Comparison of ENCODE assay signal across 8 cellular contexts in genomic region chr22:38756631-38757463, GRCh38. TPM values are rescaled to one million over a fixed set of nuclear protein-coding genes. Genes with fewer than 3 reads are reported as not detected.
DNase-seq lines count a peak whose midpoint lies in the region; ATAC-seq and TF ChIP-seq lines count a peak whose summit lies in the region.

No MANE protein-coding gene starts in this region.

- peak overlapping the region; percentile 71 for H3K4me3 Mint-ChIP-seq in WTC11
- peak overlapping the region; percentile 91 for H3K4me3 Mint-ChIP-seq in stimulated activated memory B cell treated with anti-CD40 and anti-IgM and Interleukin-4, amounts not matched to agents 10 μg/mL and 1 μg/mL and 100 μg/mL, for 72 hours

- H3K4me3 ChIP-seq in right atrium auricular region (peak overlapping the region in 1 of 2 donors; percentile 64), fibroblast of pulmonary artery (replicated peaks; ENCODE audit: low read depth, low read length) (peak overlapping the region; percentile 58)

- peak overlapping the region; percentile 20; the same call in 1 of the 2 replicates for H3K27ac Mint-ChIP-seq in WTC11
- H3K27ac Mint-ChIP-seq in stimulated activated memory B cell treated with anti-CD40 and anti-IgM and Interleukin-4, amounts not matched to agents 10 μg/mL and 1 μg/mL and 100 μg/mL, for 72 hours = peak overlapping the region; percentile 99

- intact Hi-C loops in left cardiac atrium (cut with DNase I) = loop anchor here in 1 of 2 donors (5.0 kb wide), 1 partner anchor 110 kb away; no protein-coding TSS in a partner anchor

- H3K9me3 Mint-ChIP-seq in WTC11 = no peaks in the 10 kb centered on the region
- H3K9me3 Mint-ChIP-seq in stimulated activated memory B cell treated with anti-CD40 and anti-IgM and Interleukin-4, amounts not matched to agents 10 μg/mL and 1 μg/mL and 100 μg/mL, for 72 hours = no peaks in the 10 kb centered on the region

- H3K4me1 ChIP-seq in right atrium auricular region = peaks cover 0 to 46% of the 10 kb centered on the region in 2 donors

- no peaks in the 10 kb centered on the region for H3K9me3 ChIP-seq in right atrium auricular region

- ATAC-seq in left cardiac atrium (no peak), WTC11 (no peak), HG03457 (IDR thresholded peaks at IDR 0.05; ENCODE audit: unreplicated experiment) (no peak)
- ATAC-seq in stimulated activated memory B cell treated with anti-CD40 and anti-IgM and Interleukin-4, amounts not matched to agents 10 μg/mL and 1 μg/mL and 100 μg/mL, for 72 hours = no peak

- H3K27me3 ChIP-seq in right atrium auricular region = no peaks in the 10 kb centered on the region

- no peak for TF ChIP-seq CTCF in right atrium auricular region (IDR thresholded peaks at IDR 0.05)
- TF ChIP-seq CTCF in WTC11 (IDR thresholded peaks at IDR 0.05) = no peak
- no peak for TF ChIP-seq CTCF in fibroblast of pulmonary artery (IDR thresholded peaks at IDR 0.05; ENCODE audit: low read length, missing control alignments)

- DNase-seq in right atrium auricular region (ENCODE audit: low spot score) (no peak), left cardiac atrium (no peak), WTC11 (ENCODE audit: low spot score) (no peak), fibroblast of pulmonary artery (ENCODE audit: low read depth) (no peak), islet precursor cell (no peak), iPS-NIHi7 (ENCODE audit: extremely low spot score) (no peak)

- peaks cover 11% of the 10 kb centered on the region for H3K27me3 Mint-ChIP-seq in WTC11 (ENCODE audit: low read depth)
- no peaks in the 10 kb centered on the region for H3K27me3 Mint-ChIP-seq in stimulated activated memory B cell treated with anti-CD40 and anti-IgM and Interleukin-4, amounts not matched to agents 10 μg/mL and 1 μg/mL and 100 μg/mL, for 72 hours

- POLR2A ChIA-PET in WTC11 (lab: Charles Lee) = no interaction called here

- peaks cover 19% of the 10 kb centered on the region for H3K4me1 Mint-ChIP-seq in WTC11
- H3K4me1 Mint-ChIP-seq in stimulated activated memory B cell treated with anti-CD40 and anti-IgM and Interleukin-4, amounts not matched to agents 10 μg/mL and 1 μg/mL and 100 μg/mL, for 72 hours = peaks cover 67% of the 10 kb centered on the region

- peak overlapping the region; percentile 95 to 98 for H3K27ac ChIP-seq in right atrium auricular region

- H3K36me3 Mint-ChIP-seq in WTC11 = no peaks in the 10 kb centered on the region
- H3K36me3 Mint-ChIP-seq in stimulated activated memory B cell treated with anti-CD40 and anti-IgM and Interleukin-4, amounts not matched to agents 10 μg/mL and 1 μg/mL and 100 μg/mL, for 72 hours = peaks cover 18% of the 10 kb centered on the region

- peaks cover 8% of the 10 kb centered on the region for H3K36me3 ChIP-seq in right atrium auricular region

- CTCF ChIA-PET in WTC11 (lab: Charles Lee) = interaction anchor here (0.9 to 2.7 kb wide), 8 partner anchors 9 to 113 kb away, joined by 3 to 14 read pairs (median 4); no protein-coding TSS in a partner anchor

TF ChIP-seq in WTC11, 78 proteins besides CTCF, POLR2A, EP300 and RAD21:
- TF ChIP-seq NFATC4 (CRISPR knock-in tag; IDR thresholded peaks at IDR 0.05) = no peak
- no peak for TF ChIP-seq NR1H2 (CRISPR knock-in tag; IDR thresholded peaks at IDR 0.05)
- no peak for TF ChIP-seq ZNF121 (CRISPR knock-in tag; IDR thresholded peaks at IDR 0.05)
- no peak for TF ChIP-seq ZNF423 (CRISPR knock-in tag; IDR thresholded peaks at IDR 0.05)
- no peak for TF ChIP-seq HMGA2 (CRISPR knock-in tag; IDR thresholded peaks at IDR 0.05)
- no peak for TF ChIP-seq ZNF263 (CRISPR knock-in tag; IDR thresholded peaks at IDR 0.05; ENCODE audit: low read depth)
- TF ChIP-seq, protein P1, sequence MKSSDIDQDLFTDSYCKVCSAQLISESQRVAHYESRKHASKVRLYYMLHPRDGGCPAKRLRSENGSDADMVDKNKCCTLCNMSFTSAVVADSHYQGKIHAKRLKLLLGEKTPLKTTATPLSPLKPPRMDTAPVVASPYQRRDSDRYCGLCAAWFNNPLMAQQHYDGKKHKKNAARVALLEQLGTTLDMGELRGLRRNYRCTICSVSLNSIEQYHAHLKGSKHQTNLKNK (CRISPR knock-in tag; IDR thresholded peaks at IDR 0.05) = no peak
- no peak for TF ChIP-seq TP53 (CRISPR knock-in tag; IDR thresholded peaks at IDR 0.05)
- TF ChIP-seq MYBL2 (CRISPR knock-in tag; IDR thresholded peaks at IDR 0.05) = no peak
- TF ChIP-seq, protein P2, sequence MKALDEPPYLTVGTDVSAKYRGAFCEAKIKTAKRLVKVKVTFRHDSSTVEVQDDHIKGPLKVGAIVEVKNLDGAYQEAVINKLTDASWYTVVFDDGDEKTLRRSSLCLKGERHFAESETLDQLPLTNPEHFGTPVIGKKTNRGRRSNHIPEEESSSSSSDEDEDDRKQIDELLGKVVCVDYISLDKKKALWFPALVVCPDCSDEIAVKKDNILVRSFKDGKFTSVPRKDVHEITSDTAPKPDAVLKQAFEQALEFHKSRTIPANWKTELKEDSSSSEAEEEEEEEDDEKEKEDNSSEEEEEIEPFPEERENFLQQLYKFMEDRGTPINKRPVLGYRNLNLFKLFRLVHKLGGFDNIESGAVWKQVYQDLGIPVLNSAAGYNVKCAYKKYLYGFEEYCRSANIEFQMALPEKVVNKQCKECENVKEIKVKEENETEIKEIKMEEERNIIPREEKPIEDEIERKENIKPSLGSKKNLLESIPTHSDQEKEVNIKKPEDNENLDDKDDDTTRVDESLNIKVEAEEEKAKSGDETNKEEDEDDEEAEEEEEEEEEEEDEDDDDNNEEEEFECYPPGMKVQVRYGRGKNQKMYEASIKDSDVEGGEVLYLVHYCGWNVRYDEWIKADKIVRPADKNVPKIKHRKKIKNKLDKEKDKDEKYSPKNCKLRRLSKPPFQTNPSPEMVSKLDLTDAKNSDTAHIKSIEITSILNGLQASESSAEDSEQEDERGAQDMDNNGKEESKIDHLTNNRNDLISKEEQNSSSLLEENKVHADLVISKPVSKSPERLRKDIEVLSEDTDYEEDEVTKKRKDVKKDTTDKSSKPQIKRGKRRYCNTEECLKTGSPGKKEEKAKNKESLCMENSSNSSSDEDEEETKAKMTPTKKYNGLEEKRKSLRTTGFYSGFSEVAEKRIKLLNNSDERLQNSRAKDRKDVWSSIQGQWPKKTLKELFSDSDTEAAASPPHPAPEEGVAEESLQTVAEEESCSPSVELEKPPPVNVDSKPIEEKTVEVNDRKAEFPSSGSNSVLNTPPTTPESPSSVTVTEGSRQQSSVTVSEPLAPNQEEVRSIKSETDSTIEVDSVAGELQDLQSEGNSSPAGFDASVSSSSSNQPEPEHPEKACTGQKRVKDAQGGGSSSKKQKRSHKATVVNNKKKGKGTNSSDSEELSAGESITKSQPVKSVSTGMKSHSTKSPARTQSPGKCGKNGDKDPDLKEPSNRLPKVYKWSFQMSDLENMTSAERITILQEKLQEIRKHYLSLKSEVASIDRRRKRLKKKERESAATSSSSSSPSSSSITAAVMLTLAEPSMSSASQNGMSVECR (CRISPR knock-in tag; IDR thresholded peaks at IDR 0.05; ENCODE audit: borderline replicate concordance) = no peak
- no peak for TF ChIP-seq OVOL2 (CRISPR knock-in tag; IDR thresholded peaks at IDR 0.05; ENCODE audit: borderline replicate concordance)
- TF ChIP-seq TEAD4 (CRISPR knock-in tag; IDR thresholded peaks at IDR 0.05) = no peak

RNA-seq across cellular contexts. Expression of gene SUN2, which starts 1.0 kb away (rescaled TPM):
- total RNA-seq in right atrium auricular region (100 to 1,000 TPM; 155 to 252 TPM), left cardiac atrium (100 to 1,000 TPM; 109 to 133 TPM), WTC11 (2021) (17.7 to 30.1 TPM (median 18.6 TPM) in 3 replicates)

RNA-seq across cellular contexts. Expression of gene DNAL4, which starts 37.1 kb away (rescaled TPM):
- total RNA-seq in right atrium auricular region = 10 to 100 TPM; 12.3 TPM
- 10 to 100 TPM in 1 of 2 donors, 1 to 10 TPM in 1; 8.8 to 10.8 TPM for total RNA-seq in left cardiac atrium
- total RNA-seq in WTC11 (2021) = 11.8 to 12.2 TPM (median 12.1 TPM) in 3 replicates

RNA-seq across cellular contexts. Expression of gene GTPBP1, which starts 51.1 kb away (rescaled TPM):
- total RNA-seq in right atrium auricular region (10 to 100 TPM; 23.2 to 32.2 TPM), left cardiac atrium (10 to 100 TPM; 25.1 to 33.5 TPM), WTC11 (2021) (98.9 to 108 TPM (median 101 TPM) in 3 replicates)

RNA-seq across cellular contexts. Expression of gene JOSD1, which starts 56.1 kb away (rescaled TPM):
- total RNA-seq in right atrium auricular region (10 to 100 TPM; 20.0 to 37.3 TPM), left cardiac atrium (10 to 100 TPM; 22.7 to 33.2 TPM), WTC11 (2021) (22.2 to 26.2 TPM (median 24.5 TPM) in 3 replicates)
